27 cellular contexts compared by ENCODE assay signal in genomic region chr6:72260489-72260888, GRCh38.
DNase-seq lines count a peak whose midpoint lies in the region; ATAC-seq, FAIRE-seq and TF ChIP-seq lines count a peak whose summit lies in the region.
"Had no signal": no experiment of that assay in that cellular context is flagged by ENCODE, and none has a peak within 500 bp of the region (broad histone marks: within the 10 kb centered on the region; RNA-seq: fewer than 3 reads in every experiment).

No MANE protein-coding gene starts in this region.

- H3K9me3 Mint-ChIP-seq in endothelial cell (ENCODE audit: unreplicated experiment) = no peaks in the 10 kb centered on the region
- H3K9me3 Mint-ChIP-seq: activated naive CD4-positive, alpha-beta T cell treated with anti-CD3 and anti-CD28 coated beads for 36 hours; CD8-positive, alpha-beta T cell; nephron progenitor cell had no signal

- no CpG with 5 or more reads among the region's 3 CpGs for WGBS in trophoblast cell (ENCODE audit: extremely low coverage, insufficient coverage, insufficient read length)

- DNase-seq in Daoy (ENCODE audit: low read depth) (peak; percentile 41), RWPE2 (ENCODE audit: low spot score) (no peak), endothelial cell (ENCODE audit: low spot score) (no peak), trophoblast cell (no peak), caudate nucleus (lab: John Stamatoyannopoulos, UW) (no peak), cortex of kidney (lab: John Stamatoyannopoulos, UW) (no peak), HTR-8/SVneo (ENCODE audit: insufficient read length, low spot score) (no peak)
- DNase-seq: activated CD4-positive, alpha-beta T cell treated with anti-CD3 and anti-CD28 coated beads for 36 hours; activated naive CD4-positive, alpha-beta T cell treated with anti-CD3 and anti-CD28 coated beads for 36 hours; activated T-cell treated with anti-CD3 and anti-CD28 coated beads, Interleukin-2, amount 50 U/mL, for 48 hours; CD8-positive, alpha-beta T cell; cerebellar nuclear complex; DMS53; immature natural killer cell; left ventricle myocardium superior; NCI-H1048; NCI-H187 treated with DMSO at 0.1 percent for 48 hours; nephron progenitor cell; right lobe of liver; SIG-M5; T-helper 1 cell; upper lobe of right lung had no signal

- no peak for TF ChIP-seq CTCF in RWPE2 (IDR thresholded peaks at IDR 0.05; ENCODE audit: poor library complexity, severe bottlenecking)
- no peak for TF ChIP-seq CTCF in endothelial cell (IDR thresholded peaks at IDR 0.05; ENCODE audit: unreplicated experiment)

- H3K4me3 Mint-ChIP-seq in endothelial cell (ENCODE audit: unreplicated experiment) = no peak overlapping the region
- H3K4me3 Mint-ChIP-seq: activated CD4-positive, alpha-beta T cell treated with anti-CD3 and anti-CD28 coated beads for 36 hours; activated naive CD4-positive, alpha-beta T cell treated with anti-CD3 and anti-CD28 coated beads for 36 hours; CD8-positive, alpha-beta T cell; immature natural killer cell; nephron progenitor cell had no signal

- H3K4me1 ChIP-seq in RWPE2 (ENCODE audit: insufficient read depth, poor library complexity, severe bottlenecking) = no peaks in the 10 kb centered on the region
- no peaks in the 10 kb centered on the region for H3K4me1 ChIP-seq in trophoblast cell (ENCODE audit: control insufficient read depth in 1 of 2, insufficient read depth in 2 of 2, low read length in 2 of 2)
- H3K4me1 ChIP-seq: ascending aorta, right lobe of liver, upper lobe of right lung had no signal

- no peak overlapping the region for H2BK12ac ChIP-seq in trophoblast cell (ENCODE audit: low read length)

- H3K23ac ChIP-seq in trophoblast cell (ENCODE audit: low read length) = peak overlapping the region; percentile 13

- H3K79me2 ChIP-seq in trophoblast cell (ENCODE audit: control insufficient read depth, insufficient read depth, low read length, poor library complexity) = no peaks in the 10 kb centered on the region
- H3K79me2 ChIP-seq: hepatocyte had no signal

- peaks cover 18% of the 10 kb centered on the region for H3K4me1 Mint-ChIP-seq in endothelial cell (ENCODE audit: unreplicated experiment)
- H3K4me1 Mint-ChIP-seq: activated CD4-positive, alpha-beta T cell treated with anti-CD3 and anti-CD28 coated beads for 36 hours; immature natural killer cell; nephron progenitor cell had no signal

- H3K27ac ChIP-seq in RWPE2 (ENCODE audit: poor library complexity, severe bottlenecking) (no peak overlapping the region), trophoblast cell (ENCODE audit: low read depth, low read length) (no peak overlapping the region), caudate nucleus (ENCODE audit: low read depth, low read length) (no peak overlapping the region)
- H3K27ac ChIP-seq: ascending aorta, hepatocyte, right lobe of liver, upper lobe of right lung had no signal

- no peak overlapping the region for H3K4ac ChIP-seq in trophoblast cell (ENCODE audit: low read depth, low read length)

- no peak overlapping the region for H2AK5ac ChIP-seq in trophoblast cell (ENCODE audit: low read length)

- H3K9ac ChIP-seq in trophoblast cell (ENCODE audit: low read length) = no peak overlapping the region

- H4K12ac ChIP-seq in trophoblast cell (ENCODE audit: low read depth, low read length) = no peak overlapping the region

- no peak overlapping the region for H4K8ac ChIP-seq in trophoblast cell (ENCODE audit: low read depth, low read length)

- no peak overlapping the region for H4K91ac ChIP-seq in trophoblast cell (ENCODE audit: low read depth, low read length)

- H2BK120ac ChIP-seq in trophoblast cell (ENCODE audit: insufficient read depth, low read length, poor library complexity) = no peak overlapping the region

- no peak overlapping the region for H3K14ac ChIP-seq in trophoblast cell (ENCODE audit: low read length)

- H3K18ac ChIP-seq in trophoblast cell (ENCODE audit: low read length) = no peak overlapping the region

- H3K4me2 ChIP-seq in trophoblast cell (ENCODE audit: low read length) = no peak overlapping the region
- H3K4me2 ChIP-seq: hepatocyte had no signal

- H3K4me3 ChIP-seq in RWPE2 (ENCODE audit: severe bottlenecking) = no peak overlapping the region
- H3K4me3 ChIP-seq in trophoblast cell (ENCODE audit: low read depth, low read length) = no peak overlapping the region
- H3K4me3 ChIP-seq: ascending aorta, hepatocyte, right lobe of liver, upper lobe of right lung had no signal

- H3K36me3 ChIP-seq in RWPE2 (ENCODE audit: low read depth) (no peaks in the 10 kb centered on the region), trophoblast cell (ENCODE audit: control insufficient read depth in 1 of 2, insufficient read depth in 2 of 2, low read length in 2 of 2) (no peaks in the 10 kb centered on the region)
- H3K36me3 ChIP-seq: ascending aorta, right lobe of liver, upper lobe of right lung had no signal

- peak; percentile 51; the same call in 2 of the 3 replicates for ATAC-seq in RWPE2 (ENCODE audit: low read depth)
- ATAC-seq in HG03469 (IDR thresholded peaks at IDR 0.05; ENCODE audit: unreplicated experiment) = no peak
- ATAC-seq: activated CD4-positive, alpha-beta T cell treated with anti-CD3 and anti-CD28 coated beads for 36 hours; CD8-positive, alpha-beta T cell; HCT116; left ventricle myocardium superior; right lobe of liver; upper lobe of right lung had no signal

- no peaks in the 10 kb centered on the region for H3K27me3 ChIP-seq in RWPE2 (ENCODE audit: insufficient read depth, poor library complexity, severe bottlenecking)
- H3K27me3 ChIP-seq in trophoblast cell (ENCODE audit: insufficient read depth, low read length) = no peaks in the 10 kb centered on the region
- H3K27me3 ChIP-seq: ascending aorta, hepatocyte, right lobe of liver, upper lobe of right lung had no signal

- H3K9me3 ChIP-seq in RWPE2 (ENCODE audit: severe bottlenecking) = no peaks in the 10 kb centered on the region
- no peaks in the 10 kb centered on the region for H3K9me3 ChIP-seq in trophoblast cell (ENCODE audit: insufficient read depth, low read depth, low read length)
- H3K9me3 ChIP-seq: ascending aorta, right lobe of liver, upper lobe of right lung had no signal

- H3K36me3 Mint-ChIP-seq in endothelial cell (ENCODE audit: low read depth, unreplicated experiment) = no peaks in the 10 kb centered on the region
- H3K36me3 Mint-ChIP-seq: CD8-positive, alpha-beta T cell; immature natural killer cell had no signal

- H2AFZ ChIP-seq in trophoblast cell (ENCODE audit: insufficient read depth, low read length, poor library complexity) = no peak overlapping the region
- H2AFZ ChIP-seq: hepatocyte had no signal

- H3K79me1 ChIP-seq in trophoblast cell (ENCODE audit: low read length) = no peaks in the 10 kb centered on the region

- peak overlapping the region; percentile 15 for H3K27ac Mint-ChIP-seq in endothelial cell (ENCODE audit: unreplicated experiment)
- H3K27ac Mint-ChIP-seq: activated CD4-positive, alpha-beta T cell treated with anti-CD3 and anti-CD28 coated beads for 36 hours; activated naive CD4-positive, alpha-beta T cell treated with anti-CD3 and anti-CD28 coated beads for 36 hours; CD8-positive, alpha-beta T cell; immature natural killer cell; nephron progenitor cell had no signal

- no peak for FAIRE-seq in HTR-8/SVneo (lab: Jason Lieb, UNC)
- FAIRE-seq: GM12891 had no signal

- no peak overlapping the region for H2BK5ac ChIP-seq in trophoblast cell (ENCODE audit: low read depth, low read length, poor library complexity)

- H3K27me3 Mint-ChIP-seq in endothelial cell (ENCODE audit: unreplicated experiment) = no peaks in the 10 kb centered on the region
- H3K27me3 Mint-ChIP-seq: activated CD4-positive, alpha-beta T cell treated with anti-CD3 and anti-CD28 coated beads for 36 hours had no signal
